ENCODE assay signal across 15 cellular contexts in the genomic region with DNA sequence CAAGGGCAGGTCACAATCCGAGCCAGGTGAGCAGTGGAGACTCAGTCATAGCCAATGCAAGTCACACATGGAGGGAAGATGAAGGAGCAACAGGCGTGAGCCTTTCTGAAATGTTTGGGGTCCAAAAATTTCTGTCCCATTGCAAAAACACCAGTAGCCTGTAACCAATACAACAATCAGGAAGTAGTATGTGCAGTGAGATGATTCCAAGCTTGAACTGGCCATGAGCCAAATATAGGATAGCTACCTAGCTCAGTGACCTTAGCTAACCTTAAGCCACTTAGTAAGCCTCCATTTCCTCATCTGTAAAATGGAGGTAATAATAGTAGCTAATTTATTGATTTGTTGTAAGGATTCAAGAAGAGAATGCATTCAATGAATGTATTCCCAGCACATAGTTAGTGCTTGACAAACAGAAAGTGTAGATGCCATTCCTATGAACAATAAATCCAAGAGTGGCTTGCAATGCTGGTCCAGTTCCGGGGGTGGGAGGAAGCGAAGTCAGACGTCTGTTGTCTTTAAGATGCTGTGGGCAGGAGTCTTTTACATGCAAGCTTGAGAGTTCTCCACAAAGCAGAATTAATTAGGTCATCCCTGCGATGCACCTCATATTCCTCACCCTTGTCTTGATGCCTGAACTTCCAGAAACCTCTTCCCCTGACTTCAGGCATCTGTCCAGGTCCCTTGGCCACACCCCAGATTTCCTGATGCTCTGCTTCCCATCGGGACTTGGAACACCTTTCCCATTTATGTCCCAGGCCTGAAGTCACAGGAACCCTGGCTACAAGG.
A peak's percentile ranks its signal among the peaks of the same experiment; 100 is the strongest.
DNase-seq lines count a peak whose midpoint lies in the region; ATAC-seq, FAIRE-seq and TF ChIP-seq lines count a peak whose summit lies in the region.
"Had no signal": no experiment of that assay in that cellular context is flagged by ENCODE, and none has a peak within 500 bp of the region (broad histone marks: within the 10 kb centered on the region; RNA-seq: fewer than 3 reads in every experiment).

No MANE protein-coding gene starts in this region.

- H3K36me3 Mint-ChIP-seq in CD4-positive, CD25-positive, alpha-beta regulatory T cell = no peaks in the 10 kb centered on the region

- dilution Hi-C loops in mammary epithelial cell (cut with HindIII; ENCODE audit: low sequenced_read_pairs) = no loop called here

- intact Hi-C loops in mammary epithelial cell (cut with micrococcal nuclease) = no loop called here

- no peak overlapping the region for H3K4me3 ChIP-seq in CD4-positive, CD25-positive, alpha-beta regulatory T cell (ENCODE audit: low read depth, low read length)
- H3K4me3 ChIP-seq in mammary epithelial cell (replicated peaks in 1 of 3; ENCODE audit: insufficient read depth in 1 of 3, low read depth in 2 of 3, low read length in 3 of 3) (no peak overlapping the region), mesenchymal stem cell (ENCODE audit: insufficient read depth in 1 of 2, low read depth in 1 of 2, low read length in 2 of 2) (no peak overlapping the region)
- H3K4me3 ChIP-seq: psoas muscle had no signal

- no peaks in the 10 kb centered on the region for H3K79me2 ChIP-seq in mammary epithelial cell (ENCODE audit: insufficient read depth, low read length)

- no peak overlapping the region for H4K91ac ChIP-seq in mesenchymal stem cell (ENCODE audit: low read length)

- no peak overlapping the region for H4K8ac ChIP-seq in mesenchymal stem cell (ENCODE audit: low read length)

- no peak for ATAC-seq in CD4-positive, CD25-positive, alpha-beta regulatory T cell (ENCODE audit: low read depth in 2 of 2)
- ATAC-seq in GM21367 (IDR thresholded peaks at IDR 0.05; ENCODE audit: unreplicated experiment) (no peak), GM21528 (IDR thresholded peaks at IDR 0.05; ENCODE audit: low FRiP score, unreplicated experiment) (no peak)
- ATAC-seq: psoas muscle; stimulated activated naive CD8-positive, alpha-beta T cell treated with anti-CD3 and anti-CD28 coated beads, Interleukin-15, Interleukin-2, amounts not matched to agents 100 U/mL and 50 U/mL, for 24 hours; T-helper 17 cell had no signal

- no peak overlapping the region for H2BK5ac ChIP-seq in mesenchymal stem cell (ENCODE audit: low read depth, low read length, poor library complexity, severe bottlenecking)

- H3K36me3 ChIP-seq in CD4-positive, CD25-positive, alpha-beta regulatory T cell (ENCODE audit: control insufficient read depth, insufficient read depth, low read length) = no peaks in the 10 kb centered on the region
- H3K36me3 ChIP-seq in mammary epithelial cell (ENCODE audit: insufficient read depth, low read length) (no peaks in the 10 kb centered on the region), mesenchymal stem cell (ENCODE audit: control insufficient read depth in 1 of 2, insufficient read depth in 2 of 2, low read depth in 1 of 2, low read length in 2 of 2) (no peaks in the 10 kb centered on the region)

- H3K18ac ChIP-seq in mesenchymal stem cell (ENCODE audit: low read depth in 1 of 2, low read length in 2 of 2) = peak overlapping the region in 1 of 2 experiments; percentile 71

- WGBS in mammary epithelial cell (ENCODE audit: low coverage, missing lambda C conversion rate) = 40% methylated on average over 5 of the region's 7 CpGs
- WGBS in mesenchymal stem cell = 41% methylated on average over 6 of the region's 7 CpGs

- in situ Hi-C loops in mammary epithelial cell (cut with MboI; ENCODE audit: low sequenced_read_pairs in 2 of 2) = no loop called here

- peak overlapping the region; percentile 2 to 58 (median 12) for H3K27ac Mint-ChIP-seq in CD4-positive, CD25-positive, alpha-beta regulatory T cell
- H3K27ac Mint-ChIP-seq: T-helper 17 cell had no signal

- H2AFZ ChIP-seq in mammary epithelial cell (ENCODE audit: low read depth, low read length) (no peak overlapping the region), mesenchymal stem cell (ENCODE audit: low read depth, low read length) (no peak overlapping the region)

- peak overlapping the region in 1 of 4 donors; percentile 40 for H3K4me3 Mint-ChIP-seq in CD4-positive, CD25-positive, alpha-beta regulatory T cell
- H3K4me3 Mint-ChIP-seq: T-helper 17 cell had no signal

- H3K23ac ChIP-seq in mesenchymal stem cell (ENCODE audit: low read length in 2 of 2) = no peak overlapping the region

- H3K27ac ChIP-seq in CD4-positive, CD25-positive, alpha-beta regulatory T cell (ENCODE audit: insufficient read depth, low read length, poor library complexity, severe bottlenecking) = no peak overlapping the region
- no peak overlapping the region for H3K27ac ChIP-seq in mammary epithelial cell (ENCODE audit: insufficient read depth, low read depth, low read length)
- no peak overlapping the region for H3K27ac ChIP-seq in mesenchymal stem cell (ENCODE audit: low read length, poor library complexity, severe bottlenecking)
- H3K27ac ChIP-seq: psoas muscle had no signal

- H3K4me1 ChIP-seq in CD4-positive, CD25-positive, alpha-beta regulatory T cell (ENCODE audit: control insufficient read depth, insufficient read depth, low read length, poor library complexity, severe bottlenecking) = peaks cover 9% of the 10 kb centered on the region
- peaks cover 10% of the 10 kb centered on the region for H3K4me1 ChIP-seq in mammary epithelial cell (ENCODE audit: insufficient read depth, low read length)
- H3K4me1 ChIP-seq in mesenchymal stem cell (ENCODE audit: control insufficient read depth, insufficient read depth, low read depth, low read length) = peaks cover 2% of the 10 kb centered on the region
- H3K4me1 ChIP-seq: psoas muscle had no signal

- peaks cover 0 to 2% (median 0%) of the 10 kb centered on the region in 7 donors for H3K9me3 Mint-ChIP-seq in CD4-positive, CD25-positive, alpha-beta regulatory T cell

- H3K4ac ChIP-seq in mesenchymal stem cell (ENCODE audit: low read depth in 1 of 2, low read length in 2 of 2) = no peak overlapping the region

- peak overlapping the region in 1 of 2 experiments; percentile 61 for H2BK12ac ChIP-seq in mesenchymal stem cell (ENCODE audit: low read length in 2 of 2)

- no peak overlapping the region for H2BK120ac ChIP-seq in mesenchymal stem cell (ENCODE audit: low read depth, low read length)

- no peak overlapping the region for H2BK15ac ChIP-seq in mesenchymal stem cell (ENCODE audit: low read depth, poor library complexity, severe bottlenecking)

- H3K4me2 ChIP-seq in mammary epithelial cell (ENCODE audit: insufficient read depth, low read depth, low read length) = no peak overlapping the region
- no peak overlapping the region for H3K4me2 ChIP-seq in mesenchymal stem cell (ENCODE audit: low read length, poor library complexity, severe bottlenecking)

- H3K14ac ChIP-seq in mesenchymal stem cell (ENCODE audit: low read length in 2 of 2) = no peak overlapping the region

- H3K79me1 ChIP-seq in mesenchymal stem cell (replicated peaks; ENCODE audit: low read length, poor library complexity, severe bottlenecking) = no peaks in the 10 kb centered on the region

- peaks cover 5% of the 10 kb centered on the region for H3K27me3 Mint-ChIP-seq in CD4-positive, CD25-positive, alpha-beta regulatory T cell

- no peaks in the 10 kb centered on the region for H3K27me3 ChIP-seq in CD4-positive, CD25-positive, alpha-beta regulatory T cell (ENCODE audit: control insufficient read depth, insufficient read depth, low read length)
- H3K27me3 ChIP-seq in mammary epithelial cell (ENCODE audit: insufficient read depth, low read length) (no peaks in the 10 kb centered on the region), mesenchymal stem cell (ENCODE audit: control insufficient read depth in 1 of 2, insufficient read depth in 1 of 2, low read length in 2 of 2) (no peaks in the 10 kb centered on the region)

- H4K20me1 ChIP-seq in mammary epithelial cell (ENCODE audit: insufficient read depth, low read length) = no peaks in the 10 kb centered on the region

- H3K4me1 Mint-ChIP-seq in CD4-positive, CD25-positive, alpha-beta regulatory T cell = peaks cover 4 to 8% (median 6%) of the 10 kb centered on the region in 4 donors

- H2AK5ac ChIP-seq in mesenchymal stem cell (ENCODE audit: low read length, severe bottlenecking) = no peak overlapping the region

- CTCF ChIA-PET in mammary epithelial cell (lab: Charles Lee; ENCODE audit: low non-redundant PET) = no interaction called here

- TF ChIP-seq POLR2A in H54 (IDR thresholded peaks at IDR 0.05; ENCODE audit: low read depth, low read length) = no peak

- FAIRE-seq in H54 (lab: Jason Lieb, UNC) = no peak

- TF ChIP-seq CTCF in mammary epithelial cell (conservative IDR thresholded peaks at IDR 0.05 in 1 of 2, IDR thresholded peaks at IDR 0.05 in 1 of 2; ENCODE audit: extremely low read depth in 1 of 2, insufficient read depth in 1 of 2, low read depth in 1 of 2, low read length in 2 of 2) = no peak

- DNase-seq in CD4-positive, CD25-positive, alpha-beta regulatory T cell = no peak
- peak; percentile 59 for DNase-seq in LHCN-M2 (ENCODE audit: low read depth)
- peak; percentile 64 for DNase-seq in mammary epithelial cell
- peak; percentile 72 for DNase-seq in mesenchymal stem cell
- no peak for DNase-seq in amygdala (lab: John Stamatoyannopoulos, UW)
- no peak for DNase-seq in H54 (ENCODE audit: insufficient read length, low spot score)
- DNase-seq: activated naive CD4-positive, alpha-beta T cell treated with anti-CD3 and anti-CD28 coated beads, Interleukin-2, amount 50 U/mL, for 16 hours; GOT3; NCI-H2029; psoas muscle; stimulated activated CD4-positive, alpha-beta T cell treated with anti-CD3 and anti-CD28 coated beads, Interleukin-2, amount 100 ng/mL, for 48 hours; stimulated activated naive CD8-positive, alpha-beta T cell treated with anti-CD3 and anti-CD28 coated beads, Interleukin-15, Interleukin-2, amounts not matched to agents 100 U/mL and 50 U/mL, for 24 hours; T-helper 17 cell had no signal

- no peaks in the 10 kb centered on the region for H3K9me3 ChIP-seq in CD4-positive, CD25-positive, alpha-beta regulatory T cell (ENCODE audit: control insufficient read depth in 2 of 2, low read length in 2 of 2)
- no peaks in the 10 kb centered on the region for H3K9me3 ChIP-seq in mammary epithelial cell (replicated peaks; ENCODE audit: insufficient read depth, low read length)
- H3K9me3 ChIP-seq in mesenchymal stem cell (ENCODE audit: control insufficient read depth, low read length) = no peaks in the 10 kb centered on the region
- H3K9me3 ChIP-seq: psoas muscle had no signal

- no peak overlapping the region for H3K9ac ChIP-seq in mammary epithelial cell (ENCODE audit: insufficient read depth, low read length)
- H3K9ac ChIP-seq in mesenchymal stem cell (ENCODE audit: low read length) = no peak overlapping the region

- no TSS peak for BruUV-seq in mammary epithelial cell (replicated peaks; lab: Mats Ljungman, UMichigan)

Comparison
In these comparisons a context has a peak if more than half of its experiments do, and no peak if none do; other contexts are left out.
1. DNase-seq: peak in LHCN-M2 (single experiment), mammary epithelial cell (single experiment) and mesenchymal stem cell (single experiment); none in CD4-positive, CD25-positive, alpha-beta regulatory T cell (0 of 3), amygdala (0 of 56) and H54 (single experiment).